8 cellular contexts compared by ENCODE assay signal in the genomic region with DNA sequence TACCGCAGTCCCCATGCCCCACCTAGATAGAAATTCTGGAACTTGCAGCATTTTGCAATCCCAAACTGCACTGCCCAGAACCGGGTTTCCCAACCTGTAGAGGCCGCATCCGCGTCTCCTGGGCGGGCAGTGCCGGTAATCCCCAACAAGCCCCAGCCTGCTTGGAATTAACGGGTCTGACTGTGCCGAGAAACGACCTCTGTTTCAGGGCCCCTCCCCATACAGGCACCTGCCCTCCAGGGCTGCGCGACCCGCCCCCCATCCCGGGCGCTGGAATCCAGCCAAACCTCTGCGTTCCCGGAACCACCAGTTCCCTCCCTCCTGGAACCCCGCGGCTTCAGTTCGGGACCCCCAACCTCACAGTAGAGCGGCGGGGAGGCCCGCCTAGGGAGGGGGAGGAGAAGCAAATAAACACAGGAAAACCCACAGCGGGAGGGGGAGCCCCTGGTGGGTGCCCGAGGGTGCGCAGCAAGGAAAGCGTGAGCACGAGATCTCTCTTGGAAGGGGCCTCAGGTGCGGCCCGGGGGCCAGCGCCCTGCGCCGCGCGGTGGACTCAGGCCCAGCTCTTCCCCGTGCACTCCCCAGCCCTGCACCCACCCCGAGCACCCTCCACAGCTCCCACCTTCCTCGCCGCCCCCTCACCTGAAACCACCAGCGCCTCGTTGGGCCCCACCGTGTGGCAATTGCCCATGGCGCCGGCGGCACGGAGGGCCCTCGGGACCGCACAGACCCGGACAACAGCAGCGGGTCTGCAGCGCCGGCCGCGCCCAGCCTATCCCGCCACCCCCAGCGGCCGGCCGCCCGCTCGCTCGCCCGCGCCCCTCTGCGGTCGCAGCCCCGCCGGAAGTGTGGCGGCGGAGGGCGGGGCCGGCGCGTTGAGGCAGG. TPM values are rescaled to one million over a fixed set of nuclear protein-coding genes. Genes with fewer than 3 reads are reported as not detected.
DNase-seq lines count a peak whose midpoint lies in the region; ATAC-seq, FAIRE-seq and TF ChIP-seq lines count a peak whose summit lies in the region.

A gene with protein sequence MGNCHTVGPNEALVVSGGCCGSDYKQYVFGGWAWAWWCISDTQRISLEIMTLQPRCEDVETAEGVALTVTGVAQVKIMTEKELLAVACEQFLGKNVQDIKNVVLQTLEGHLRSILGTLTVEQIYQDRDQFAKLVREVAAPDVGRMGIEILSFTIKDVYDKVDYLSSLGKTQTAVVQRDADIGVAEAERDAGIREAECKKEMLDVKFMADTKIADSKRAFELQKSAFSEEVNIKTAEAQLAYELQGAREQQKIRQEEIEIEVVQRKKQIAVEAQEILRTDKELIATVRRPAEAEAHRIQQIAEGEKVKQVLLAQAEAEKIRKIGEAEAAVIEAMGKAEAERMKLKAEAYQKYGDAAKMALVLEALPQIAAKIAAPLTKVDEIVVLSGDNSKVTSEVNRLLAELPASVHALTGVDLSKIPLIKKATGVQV (minus strand): TSS at position 850 of the 885 bp plus-strand sequence. CDS start 159 bp downstream, at position 691.

- H3K9me3 ChIP-seq in HepG2 (ENCODE audit: low read length), result no peaks in the 10 kb centered on the region

- 0 out of 4 replicates have a peak, but pooled peaks of 1 of the 2 experiments have one; percentile 11 for TF ChIP-seq EP300 in HepG2 (IDR thresholded peaks at IDR 0.05; ENCODE audit: low read depth in 2 of 2, low read length in 2 of 2)
- TF ChIP-seq EP300 in HepG2 (CRISPR knock-in tag; IDR thresholded peaks at IDR 0.05; ENCODE audit: borderline replicate concordance), result no peak

- H3K4me3 ChIP-seq in ACC112 (ENCODE audit: low read depth, low read length) (peak within 1 kb of the TSS; percentile 96), HepG2 (replicated peaks in 1 of 3; ENCODE audit: insufficient read depth in 1 of 3, low read depth in 2 of 3, low read length in 3 of 3) (peak within 1 kb of the TSS; percentile 76 to 93 (median 89))

- H3K4me2 ChIP-seq in HepG2 (ENCODE audit: low read depth, low read length), result peak within 1 kb of the TSS; percentile 90

- TF ChIP-seq RAD21 in HepG2 (CRISPR knock-in tag; IDR thresholded peaks at IDR 0.05), result peak; percentile 49; the same call in 1 of the 2 replicates

- no peak for FAIRE-seq in HepG2 (lab: Jason Lieb, UNC)

- ATAC-seq in GM19035 (IDR thresholded peaks at IDR 0.05; ENCODE audit: unreplicated experiment) (peak; percentile 43), HepG2 (peak; percentile 86), HG03039 (IDR thresholded peaks at IDR 0.05; ENCODE audit: unreplicated experiment) (no peak)

- H4K20me1 ChIP-seq in HepG2 (ENCODE audit: insufficient read depth, low read length), result no peaks in the 10 kb centered on the region; the same call in none of the 2 replicates

- H3K36me3 ChIP-seq in ACC112 (ENCODE audit: insufficient read depth, low read length), result no peaks in the 10 kb centered on the region
- peaks cover 0 to 5% of the 10 kb centered on the region in 2 experiments; a peak in 2 of 5 replicates for H3K36me3 ChIP-seq in HepG2 (replicated peaks in 1 of 2; ENCODE audit: control insufficient read depth in 1 of 2, insufficient read depth in 2 of 2, low read length in 2 of 2)

- CTCF ChIA-PET in HepG2 (lab: Yijun Ruan, JAX; ENCODE audit: low intra/inter-chr PET ratio, low total read pairs), result no interaction called here

- TF ChIP-seq POLR2A in HepG2 (IDR thresholded peaks at IDR 0.05; ENCODE audit: insufficient read depth in 1 of 2, low read depth in 2 of 2, low read length in 2 of 2), result peak; percentile 40 to 83

- no peak within 1 kb of the TSS for H3K27ac ChIP-seq in ACC112 (ENCODE audit: low read depth, low read length)
- peak within 1 kb of the TSS; percentile 96 for H3K27ac ChIP-seq in cingulate gyrus (ENCODE audit: low read depth, low read length)
- peak within 1 kb of the TSS; percentile 84 for H3K27ac ChIP-seq in HepG2 (ENCODE audit: extremely low read length, insufficient read depth, low read length)

- peak within 1 kb of the TSS; percentile 76 for H2AFZ ChIP-seq in ACC112 (ENCODE audit: low read length, unreplicated experiment)
- H2AFZ ChIP-seq in HepG2 (ENCODE audit: low read length), result no peak within 1 kb of the TSS

- in situ Hi-C loops in HepG2 (cut with HindIII; ENCODE audit: extremely low pct_ligation_motif_present, low pct_unique_long_range_greater_than_20kb), result loop anchor here (25.0 kb wide), 1 partner anchor 260 kb away; a partner anchor contains a TSS

- H3K79me2 ChIP-seq in ACC112 (ENCODE audit: control insufficient read depth, insufficient read depth, low read length, unreplicated experiment) (peaks cover 15% of the 10 kb centered on the region), HepG2 (ENCODE audit: insufficient read depth, low read length) (peaks cover 29% of the 10 kb centered on the region)

- TF ChIP-seq CTCF in HepG2 (CRISPR knock-in tag; IDR thresholded peaks at IDR 0.05), result peak; percentile 50

- POLR2A ChIA-PET in HepG2 (lab: Yijun Ruan, JAX), result interaction anchor here (1.2 to 3.5 kb wide), 8 partner anchors 10 to 170 kb away, joined by 4 to 16 read pairs (median 5); a partner anchor contains a TSS

- intact Hi-C loops in HepG2 (cut with micrococcal nuclease; ENCODE audit: unreplicated experiment), result loop anchor here (5.0 kb wide), 1 partner anchor 135 kb away; no protein-coding TSS in a partner anchor

- H3K9ac ChIP-seq in HepG2 (ENCODE audit: insufficient read depth, low read depth, low read length), result peak within 1 kb of the TSS; percentile 83

- H3K4me1 ChIP-seq in ACC112 (ENCODE audit: control insufficient read depth, insufficient read depth, low read length, unreplicated experiment) (peaks cover 29% of the 10 kb centered on the region), HepG2 (ENCODE audit: insufficient read depth, low read length) (peaks cover 53% of the 10 kb centered on the region)

- whole genome bisulfite sequencing in HepG2 (ENCODE audit: low lambda C conversion rate), result 0% methylated on average over 6 of the region's 73 CpGs

- peak; percentile 73 for DNase-seq in NCI-H2227 (lab: John Stamatoyannopoulos, UW; ENCODE audit: unreplicated experiment)
- peak; percentile 57 to 61 for DNase-seq in activated CD4-positive, alpha-beta T cell treated with anti-CD3 and anti-CD28 coated beads for 4 hours
- DNase-seq in HepG2 (ENCODE audit: low spot score), result peak; percentile 54
- peak; percentile 57 to 60 for DNase-seq in stimulated activated CD4-positive, alpha-beta T cell treated with anti-CD3 and anti-CD28 coated beads, Interleukin-4, amount 100 ng/mL, for 4 hours

- BruUV-seq in HepG2 (replicated peaks; lab: Mats Ljungman, UMichigan), result TSS peak; percentile 47

- H3K27me3 ChIP-seq in ACC112 (ENCODE audit: insufficient read depth, low read length), result no peaks in the 10 kb centered on the region
- H3K27me3 ChIP-seq in HepG2 (ENCODE audit: control insufficient read depth in 1 of 2, insufficient read depth in 2 of 2, low read length in 2 of 2), result no peaks in the 10 kb centered on the region; a peak in 1 of 5 replicates

TF ChIP-seq in HepG2, 621 proteins besides CTCF, POLR2A, EP300 and RAD21 (continues in another document):
- TF ChIP-seq SMAD1 (CRISPR knock-in tag; IDR thresholded peaks at IDR 0.05; ENCODE audit: borderline replicate concordance, low read depth) (no peak), ZBTB8A (CRISPR knock-in tag; IDR thresholded peaks at IDR 0.05; ENCODE audit: borderline replicate concordance, low read depth) (no peak; the same call in 1 of the 2 replicates), MIXL1 (CRISPR knock-in tag; IDR thresholded peaks at IDR 0.05) (no peak), AHR (CRISPR knock-in tag; IDR thresholded peaks at IDR 0.05) (no peak; the same call in 1 of the 2 replicates), ZNF672 (CRISPR knock-in tag; IDR thresholded peaks at IDR 0.05) (no peak), SOX13 (IDR thresholded peaks at IDR 0.05) (no peak), SOX13 (CRISPR knock-in tag; conservative IDR thresholded peaks at IDR 0.05 in 1 of 2, IDR thresholded peaks at IDR 0.05 in 1 of 2) (no peak), RXRA (CRISPR knock-in tag; IDR thresholded peaks at IDR 0.05) (peak; percentile 63), SMC3 (IDR thresholded peaks at IDR 0.05; ENCODE audit: low read length) (no peak), HMG20A (CRISPR knock-in tag; IDR thresholded peaks at IDR 0.05; ENCODE audit: borderline replicate concordance) (no peak)
- TF ChIP-seq, protein P1, sequence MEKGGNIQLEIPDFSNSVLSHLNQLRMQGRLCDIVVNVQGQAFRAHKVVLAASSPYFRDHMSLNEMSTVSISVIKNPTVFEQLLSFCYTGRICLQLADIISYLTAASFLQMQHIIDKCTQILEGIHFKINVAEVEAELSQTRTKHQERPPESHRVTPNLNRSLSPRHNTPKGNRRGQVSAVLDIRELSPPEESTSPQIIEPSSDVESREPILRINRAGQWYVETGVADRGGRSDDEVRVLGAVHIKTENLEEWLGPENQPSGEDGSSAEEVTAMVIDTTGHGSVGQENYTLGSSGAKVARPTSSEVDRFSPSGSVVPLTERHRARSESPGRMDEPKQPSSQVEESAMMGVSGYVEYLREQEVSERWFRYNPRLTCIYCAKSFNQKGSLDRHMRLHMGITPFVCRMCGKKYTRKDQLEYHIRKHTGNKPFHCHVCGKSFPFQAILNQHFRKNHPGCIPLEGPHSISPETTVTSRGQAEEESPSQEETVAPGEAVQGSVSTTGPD (CRISPR knock-in tag; IDR thresholded peaks at IDR 0.05), result no peak

RNA-seq across cellular contexts. Expression of the gene that starts here (rescaled TPM):
- 54.3 and 60.7 TPM in 2 replicates for total RNA-seq in HepG2 (2016; rRNA removed; fragmentation: Illumina TruSeq; extraction: Trizol)
- total RNA-seq in HepG2 (2016; cell fraction: cytosol; rRNA removed; fragmentation: Illumina TruSeq; extraction: Trizol; ENCODE audit: low read depth), result 21.0 and 27.1 TPM in 2 replicates
- total RNA-seq in HepG2 (2016; cell fraction: insoluble cytoplasmic fraction; rRNA removed; fragmentation: Illumina TruSeq; extraction: Trizol), result 53.0 and 55.0 TPM in 2 replicates
- 55.4 and 58.7 TPM in 2 replicates for total RNA-seq in HepG2 (2016; cell fraction: membrane; rRNA removed; fragmentation: Illumina TruSeq; extraction: Trizol)
- total RNA-seq in HepG2 (2016; cell fraction: nucleus; rRNA removed; fragmentation: Illumina TruSeq; extraction: Trizol), result 31.5 and 32.6 TPM in 2 replicates
- polyA plus RNA-seq in HepG2 (2011; rRNA removed), result 54.5 and 60.6 TPM in 2 replicates
- 66.4 and 77.9 TPM in 2 replicates for polyA plus RNA-seq in HepG2 (2011; cell fraction: cytosol; rRNA removed)
- 62.5 and 67.8 TPM in 2 replicates for polyA plus RNA-seq in HepG2 (2011; cell fraction: nucleus; rRNA removed)
- polyA plus RNA-seq in HepG2 (2012), result 42.3 and 50.0 TPM in 2 replicates
- polyA plus RNA-seq in HepG2 (2016; cell fraction: cytosol; fragmentation: Illumina TruSeq; extraction: Trizol; ENCODE audit: low read depth), result 27.5 and 28.8 TPM in 2 replicates
- 48.1 and 64.0 TPM in 2 replicates for polyA plus RNA-seq in HepG2 (2016; cell fraction: insoluble cytoplasmic fraction; fragmentation: Illumina TruSeq; extraction: Trizol; ENCODE audit: low read depth)
- 49.0 and 54.8 TPM in 2 replicates for polyA plus RNA-seq in HepG2 (2016; cell fraction: membrane; fragmentation: Illumina TruSeq; extraction: Trizol; ENCODE audit: low read depth)
- 64.4 and 67.0 TPM in 2 replicates for polyA plus RNA-seq in HepG2 (2016; cell fraction: nucleus; fragmentation: Illumina TruSeq; extraction: Trizol; ENCODE audit: insufficient read depth, low read depth)
- polyA minus RNA-seq in HepG2 (2011; rRNA and poly(A)+ RNA removed; ENCODE audit: low replicate concordance), result 124 and 166 TPM in 2 replicates
- 35.9 and 59.2 TPM in 2 replicates for polyA minus RNA-seq in HepG2 (2011; cell fraction: cytosol; rRNA and poly(A)+ RNA removed)
- polyA minus RNA-seq in HepG2 (2011; cell fraction: nucleus; rRNA and poly(A)+ RNA removed), result 14.0 and 19.0 TPM in 2 replicates
